Comparison of ENCODE assay signal across 8 cellular contexts in the genomic region with DNA sequence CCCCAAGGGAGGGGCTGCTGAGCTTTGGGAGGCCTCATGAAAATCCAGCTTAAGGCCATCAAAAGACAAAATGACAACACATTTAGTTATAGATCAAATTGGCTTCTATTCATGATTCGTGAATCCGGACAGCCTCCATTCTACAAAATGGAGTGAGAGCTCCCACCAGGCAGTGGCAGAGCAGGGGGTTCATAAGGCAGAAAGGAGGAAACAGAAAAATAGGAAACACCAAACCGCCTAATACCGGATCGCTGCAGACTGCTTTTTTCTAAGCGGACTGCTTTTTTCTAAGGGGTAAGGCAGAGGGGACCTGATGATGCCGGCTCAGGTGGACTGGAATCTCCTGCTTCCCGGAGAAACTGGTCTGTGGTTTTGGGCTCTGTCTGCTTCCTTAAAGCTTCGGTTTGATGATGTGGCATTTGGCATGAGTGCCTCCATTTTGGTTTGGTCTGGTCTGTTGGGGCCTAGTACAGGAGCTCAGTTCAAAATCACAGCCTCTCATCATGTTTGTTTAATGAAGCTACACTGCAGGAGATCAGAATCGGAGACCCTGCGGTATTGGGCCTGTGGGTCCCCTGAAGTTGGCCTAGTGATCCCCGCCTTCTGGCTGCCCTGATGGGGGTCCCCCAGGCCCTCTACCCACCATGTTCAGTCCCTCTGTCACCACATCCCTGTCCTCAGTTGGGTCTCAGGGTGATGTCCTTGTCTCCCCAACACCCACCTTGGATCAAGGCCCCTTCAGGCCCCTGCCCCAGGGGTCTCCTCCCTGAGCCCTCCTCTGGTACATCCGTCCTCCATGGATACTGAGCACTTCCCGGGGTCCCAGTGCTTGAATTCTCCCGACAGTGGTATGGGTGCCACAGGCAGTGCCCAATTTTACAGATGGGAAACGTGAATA. TPM values are rescaled to one million over a fixed set of nuclear protein-coding genes. Genes with fewer than 3 reads are reported as not detected.
A peak's percentile ranks its signal among the peaks of the same experiment; 100 is the strongest.
DNase-seq lines count a peak whose midpoint lies in the region; ATAC-seq and TF ChIP-seq lines count a peak whose summit lies in the region.

No MANE protein-coding gene starts in this region.

- TF ChIP-seq POLR2A in esophagus muscularis mucosa (IDR thresholded peaks at IDR 0.05; ENCODE audit: low read depth): no peak
- TF ChIP-seq POLR2A in prostate gland (IDR thresholded peaks at IDR 0.05): no peak

- H3K9me3 ChIP-seq in PC-3 (ENCODE audit: low read length) (no peaks in the 10 kb centered on the region), esophagus muscularis mucosa (no peaks in the 10 kb centered on the region), prostate gland (no peaks in the 10 kb centered on the region)

- peaks cover 24% of the 10 kb centered on the region for H3K79me2 ChIP-seq in PC-3 (ENCODE audit: low read length)

- H3K36me3 ChIP-seq in PC-3 (ENCODE audit: low read depth, low read length) (no peaks in the 10 kb centered on the region), esophagus muscularis mucosa (no peaks in the 10 kb centered on the region), prostate gland (no peaks in the 10 kb centered on the region)

- DNase-seq in AG10803 (ENCODE audit: low read depth) (no peak), PC-3 (no peak), esophagus muscularis mucosa (ENCODE audit: extremely low spot score) (no peak), prostate gland (ENCODE audit: low spot score) (no peak), AG08395 (ENCODE audit: low spot score) (no peak)
- DNase-seq in activated CD4-positive, alpha-beta T cell treated with anti-CD3 and anti-CD28 coated beads, Interleukin-2, amount 50 U/mL, for 1 hour: no peak
- no peak for DNase-seq in stimulated activated CD4-positive, alpha-beta T cell treated with anti-CD3 and anti-CD28 coated beads, Interleukin-4, amount 100 ng/mL, for 4 hours

- peak overlapping the region; percentile 85 for H3K4me2 ChIP-seq in PC-3 (ENCODE audit: low read length)

- WGBS in esophagus muscularis mucosa: 72% methylated on average over 10 of the region's 16 CpGs
- 86% methylated on average over 16 of the region's 16 CpGs for WGBS in prostate gland

- no TSS peak for BruUV-seq in PC-3 (replicated peaks; lab: Mats Ljungman, UMichigan)

- peaks cover 12% of the 10 kb centered on the region for H3F3A ChIP-seq in PC-3 (ENCODE audit: low read length, unreplicated experiment)

- H3K4me1 ChIP-seq in PC-3 (ENCODE audit: insufficient read depth, low read length): peaks cover 66% of the 10 kb centered on the region
- H3K4me1 ChIP-seq in esophagus muscularis mucosa: peaks cover 20 to 68% (median 57%) of the 10 kb centered on the region in 4 donors
- no peaks in the 10 kb centered on the region for H3K4me1 ChIP-seq in prostate gland (replicated peaks)

- CTCF ChIA-PET in PC-3 (lab: Charles Lee): interaction anchor here (1.2 kb wide), 1 partner anchor 164 kb away, joined by 3 read pairs; no protein-coding TSS in a partner anchor

- H3K27ac ChIP-seq in PC-3 (ENCODE audit: low read length) (peak overlapping the region; percentile 96), esophagus muscularis mucosa (replicated peaks in 1 of 4) (peak overlapping the region; percentile 75 to 80 (median 80)), prostate gland (peak overlapping the region; percentile 61 to 68)

- no peaks in the 10 kb centered on the region for H4K20me1 ChIP-seq in PC-3 (ENCODE audit: low read length)

- H2AFZ ChIP-seq in PC-3 (ENCODE audit: low read length): peak overlapping the region; percentile 52

- H3K9me2 ChIP-seq in PC-3 (replicated peaks; ENCODE audit: low read length): no peaks in the 10 kb centered on the region

- intact Hi-C loops in PC-3 (cut with micrococcal nuclease): loop anchor here (10.0 kb wide), 1 partner anchor 204 kb away; the partner anchor contains the start of gene KMT5B
- intact Hi-C loops in esophagus muscularis mucosa (cut with DNase I): no loop called here
- intact Hi-C loops in prostate gland (cut with DNase I): no loop called here

- TF ChIP-seq EP300 in esophagus muscularis mucosa (IDR thresholded peaks at IDR 0.05): no peak

- H3K4me3 ChIP-seq in AG10803 (ENCODE audit: low read length) (peak overlapping the region; percentile 79), PC-3 (ENCODE audit: low read length) (peak overlapping the region; percentile 65), esophagus muscularis mucosa (peak overlapping the region; percentile 38 to 55 (median 46)), prostate gland (peak overlapping the region in 1 of 2 donors; percentile 6)

- H3K27me3 ChIP-seq in PC-3 (ENCODE audit: low read length) (no peaks in the 10 kb centered on the region), esophagus muscularis mucosa (no peaks in the 10 kb centered on the region), prostate gland (replicated peaks; ENCODE audit: insufficient read depth) (no peaks in the 10 kb centered on the region)

- peak overlapping the region; percentile 79 for H3K9ac ChIP-seq in PC-3 (ENCODE audit: low read length)

- POLR2A ChIA-PET in PC-3 (lab: Charles Lee; ENCODE audit: unreplicated experiment): no interaction called here

- ATAC-seq in PC-3: no peak
- no peak for ATAC-seq in GM19351 (IDR thresholded peaks at IDR 0.05; ENCODE audit: unreplicated experiment)

- TF ChIP-seq CTCF in AG10803 (conservative IDR thresholded peaks at IDR 0.05; ENCODE audit: low read length) (no peak), PC-3 (conservative IDR thresholded peaks at IDR 0.05; ENCODE audit: low read depth, low read length) (no peak), esophagus muscularis mucosa (IDR thresholded peaks at IDR 0.05) (no peak), prostate gland (IDR thresholded peaks at IDR 0.05) (no peak)

RNA-seq across cellular contexts. Expression of gene ALDH3B1, which starts 1.2 kb away (rescaled TPM):
- total RNA-seq in PC-3 (2014; rRNA removed) (26.0 and 28.1 TPM in 2 replicates), esophagus muscularis mucosa (10 to 100 TPM; 10.6 to 17.2 (median 12.6) TPM), prostate gland (1 to 10 TPM; 7.2 to 7.9 TPM)

RNA-seq across cellular contexts. Expression of gene UNC93B1, which starts 7.4 kb away (rescaled TPM):
- total RNA-seq in PC-3 (2014; rRNA removed): 66.8 and 77.0 TPM in 2 replicates
- total RNA-seq in esophagus muscularis mucosa: 10 to 100 TPM; 16.6 to 38.4 (median 31.6) TPM
- 10 to 100 TPM; 31.5 to 41.7 TPM for total RNA-seq in prostate gland

RNA-seq across cellular contexts. Expression of gene NDUFS8, which starts 19.2 kb away (rescaled TPM):
- 560 and 576 TPM in 2 replicates for total RNA-seq in PC-3 (2014; rRNA removed)
- total RNA-seq in esophagus muscularis mucosa: 100 to 1,000 TPM; 178 to 271 (median 198) TPM
- total RNA-seq in prostate gland: 100 to 1,000 TPM; 247 to 274 TPM

RNA-seq across cellular contexts. Expression of gene TCIRG1, which starts 27.5 kb away (rescaled TPM):
- total RNA-seq in PC-3 (2014; rRNA removed) (183 and 203 TPM in 2 replicates), esophagus muscularis mucosa (100 to 1,000 TPM in 1 of 4 donors, 10 to 100 TPM in 3; 61.6 to 124 (median 81.4) TPM), prostate gland (100 to 1,000 TPM; 114 to 118 TPM)
